8 cellular contexts compared by ENCODE assay signal in genomic region chrX:54530358-54530900, GRCh38. TPM values are rescaled to one million over a fixed set of nuclear protein-coding genes. Genes with fewer than 3 reads are reported as not detected.
DNase-seq lines count a peak whose midpoint lies in the region; ATAC-seq, FAIRE-seq and TF ChIP-seq lines count a peak whose summit lies in the region.

No MANE protein-coding gene starts in this region.

- peaks cover 35% of the 10 kb centered on the region for H3K79me2 ChIP-seq in keratinocyte (ENCODE audit: control insufficient read depth, insufficient read depth, low read length)

- H3K4me3 Mint-ChIP-seq in stimulated activated naive B cell treated with anti-CD40 and anti-IgM and Interleukin-4, amounts not matched to agents 10 μg/mL and 1 μg/mL and 100 μg/mL, for 72 hours: peak overlapping the region; percentile 93 to 94

- H3K36me3 ChIP-seq in BLaER1 treated with 17β-estradiol and CSF1 and Interleukin-3, amounts not matched to agents 10 nM and 100 nM: peaks cover 0 to 40% (median 20%) of the 10 kb centered on the region in 11 experiments; a peak in 14 of 22 replicates
- H3K36me3 ChIP-seq in adrenal gland (replicated peaks in 1 of 2): no peaks in the 10 kb centered on the region
- H3K36me3 ChIP-seq in keratinocyte (ENCODE audit: control insufficient read depth in 2 of 2, extremely low read depth in 1 of 2, insufficient read depth in 2 of 2, low read length in 2 of 2): peaks cover 0 to 1% of the 10 kb centered on the region in 2 experiments

- H3K4me1 Mint-ChIP-seq in stimulated activated naive B cell treated with anti-CD40 and anti-IgM and Interleukin-4, amounts not matched to agents 10 μg/mL and 1 μg/mL and 100 μg/mL, for 72 hours: peaks cover 17 to 37% of the 10 kb centered on the region in 2 donors

- intact Hi-C loops in adrenal gland (cut with DNase I): no loop called here

- dilution Hi-C loops in keratinocyte (cut with MboI; ENCODE audit: extremely low pct_ligation_motif_present, low sequenced_read_pairs): no loop called here

- H3K9me3 ChIP-seq in BLaER1 treated with 17β-estradiol and CSF1 and Interleukin-3, amounts not matched to agents 10 nM and 100 nM (replicated peaks in 1 of 11): peaks cover 5 to 21% (median 10%) of the 10 kb centered on the region in 11 experiments; a peak in 15 of 22 replicates
- no peaks in the 10 kb centered on the region for H3K9me3 ChIP-seq in adrenal gland (replicated peaks in 1 of 3)
- H3K9me3 ChIP-seq in keratinocyte (ENCODE audit: control insufficient read depth, low read depth, low read length): no peaks in the 10 kb centered on the region

- peak overlapping the region; percentile 85 to 97 (median 88) for H3K9ac ChIP-seq in BLaER1 treated with 17β-estradiol and CSF1 and Interleukin-3, amounts not matched to agents 10 nM and 100 nM
- peak overlapping the region; percentile 85 for H3K9ac ChIP-seq in keratinocyte (ENCODE audit: control insufficient read depth, extremely low read depth, insufficient read depth, low read length)

- peak overlapping the region; percentile 95 for H3K27ac Mint-ChIP-seq in stimulated activated naive B cell treated with anti-CD40 and anti-IgM and Interleukin-4, amounts not matched to agents 10 μg/mL and 1 μg/mL and 100 μg/mL, for 72 hours

- peak overlapping the region; percentile 74 for H2AFZ ChIP-seq in keratinocyte (ENCODE audit: control insufficient read depth, low read length)

- peak overlapping the region; percentile 47 to 96 (median 90); a peak in 21 of 22 replicates for H3K27ac ChIP-seq in BLaER1 treated with 17β-estradiol and CSF1 and Interleukin-3, amounts not matched to agents 10 nM and 100 nM
- peak overlapping the region in 2 of 5 donors; percentile 44 to 78 for H3K27ac ChIP-seq in adrenal gland
- peak overlapping the region; percentile 73 for H3K27ac ChIP-seq in keratinocyte (ENCODE audit: control insufficient read depth, insufficient read depth, low read length)

- peak; percentile 10 for DNase-seq in HK-2 (ENCODE audit: unreplicated experiment)
- DNase-seq in adrenal gland: peak in 1 of 7 donors; percentile 21
- DNase-seq in keratinocyte (ENCODE audit: low read depth, low spot score): no peak
- DNase-seq in stimulated activated naive B cell treated with anti-CD40 and anti-IgM and Interleukin-4, amounts not matched to agents 10 μg/mL and 1 μg/mL and 100 μg/mL, for 72 hours: no peak
- no peak for DNase-seq in DMS 273 treated with DMSO at 0.1 percent for 48 hours (lab: John Stamatoyannopoulos, UW)
- DNase-seq in NCI-H774 (lab: John Stamatoyannopoulos, UW): no peak

- FAIRE-seq in keratinocyte (lab: Jason Lieb, UNC): no peak

- peak overlapping the region; percentile 71 to 84 (median 78) for H3K4me3 ChIP-seq in BLaER1 treated with 17β-estradiol and CSF1 and Interleukin-3, amounts not matched to agents 10 nM and 100 nM
- H3K4me3 ChIP-seq in adrenal gland (peak overlapping the region in 3 of 4 donors; percentile 33 to 62 (median 40)), keratinocyte (ENCODE audit: control insufficient read depth in 2 of 3, extremely low read depth in 1 of 3, insufficient read depth in 2 of 3, low read depth in 1 of 3, low read length in 3 of 3) (peak overlapping the region; percentile 66 to 77 (median 74))

- peaks cover 10 to 23% of the 10 kb centered on the region in 2 donors for H3K36me3 Mint-ChIP-seq in stimulated activated naive B cell treated with anti-CD40 and anti-IgM and Interleukin-4, amounts not matched to agents 10 μg/mL and 1 μg/mL and 100 μg/mL, for 72 hours

- TF ChIP-seq CTCF in adrenal gland (IDR thresholded peaks at IDR 0.05): no peak
- no peak for TF ChIP-seq CTCF in keratinocyte (optimal IDR thresholded peaks at IDR 0.05 in 1 of 3, IDR thresholded peaks at IDR 0.05 in 1 of 3, conservative IDR thresholded peaks at IDR 0.05 in 1 of 3; ENCODE audit: extremely low read depth in 1 of 3, insufficient read depth in 2 of 3, low read length in 3 of 3)

- H3K9me1 ChIP-seq in keratinocyte (ENCODE audit: control insufficient read depth, extremely low read depth, insufficient read depth, low read length): no peaks in the 10 kb centered on the region

- TF ChIP-seq POLR2A in adrenal gland (IDR thresholded peaks at IDR 0.05): no peak

- H3K4me1 ChIP-seq in BLaER1 treated with 17β-estradiol and CSF1 and Interleukin-3, amounts not matched to agents 10 nM and 100 nM: peaks cover 16 to 23% (median 19%) of the 10 kb centered on the region in 10 experiments
- H3K4me1 ChIP-seq in adrenal gland (replicated peaks in 1 of 2) (no peaks in the 10 kb centered on the region), keratinocyte (ENCODE audit: control insufficient read depth, extremely low read depth, insufficient read depth, low read length) (peaks cover 8% of the 10 kb centered on the region)

- H3K4me2 ChIP-seq in BLaER1 treated with 17β-estradiol and CSF1 and Interleukin-3, amounts not matched to agents 10 nM and 100 nM: peak overlapping the region; percentile 68 to 88 (median 80)
- peak overlapping the region; percentile 82 for H3K4me2 ChIP-seq in keratinocyte (ENCODE audit: control insufficient read depth, extremely low read depth, insufficient read depth, low read depth, low read length)

- peak; percentile 15 for ATAC-seq in GM19397 (IDR thresholded peaks at IDR 0.05; ENCODE audit: unreplicated experiment)
- peak; percentile 10 to 27 for ATAC-seq in stimulated activated naive B cell treated with anti-CD40 and anti-IgM and Interleukin-4, amounts not matched to agents 10 μg/mL and 1 μg/mL and 100 μg/mL, for 72 hours (replicated peaks)

- peaks cover 26 to 77% (median 50%) of the 10 kb centered on the region in 11 experiments for H3K27me3 ChIP-seq in BLaER1 treated with 17β-estradiol and CSF1 and Interleukin-3, amounts not matched to agents 10 nM and 100 nM
- no peaks in the 10 kb centered on the region for H3K27me3 ChIP-seq in adrenal gland
- no peaks in the 10 kb centered on the region for H3K27me3 ChIP-seq in keratinocyte (ENCODE audit: control insufficient read depth, extremely low read depth, insufficient read depth, low read length)

- peaks cover 3 to 9% of the 10 kb centered on the region in 2 donors for H3K9me3 Mint-ChIP-seq in stimulated activated naive B cell treated with anti-CD40 and anti-IgM and Interleukin-4, amounts not matched to agents 10 μg/mL and 1 μg/mL and 100 μg/mL, for 72 hours

- 0 to 42% (median 18%) methylated on average over 13 to 21 of the region's 21 CpGs for WGBS in adrenal gland, 4 donors

- H4K20me1 ChIP-seq in BLaER1 treated with 17β-estradiol and CSF1 and Interleukin-3, amounts not matched to agents 10 nM and 100 nM: peaks cover 0 to 16% (median 10%) of the 10 kb centered on the region in 11 experiments; a peak in 15 of 22 replicates
- H4K20me1 ChIP-seq in keratinocyte (ENCODE audit: control insufficient read depth, extremely low read depth, insufficient read depth, low read length): no peaks in the 10 kb centered on the region

- no peaks in the 10 kb centered on the region for H3K27me3 Mint-ChIP-seq in stimulated activated naive B cell treated with anti-CD40 and anti-IgM and Interleukin-4, amounts not matched to agents 10 μg/mL and 1 μg/mL and 100 μg/mL, for 72 hours

RNA-seq across cellular contexts. Expression of gene GNL3L, which starts 0.4 kb away (rescaled TPM):
- 10 to 100 TPM; 15.5 to 37.5 (median 29.9) TPM for total RNA-seq in adrenal gland
- 10 to 100 TPM in 1 of 3 donors, 1 to 10 TPM in 2; 2.0 to 12.0 (median 4.5) TPM for polyA plus RNA-seq in adrenal gland
- polyA plus RNA-seq in keratinocyte: 12.1 to 27.5 TPM (median 15.7 TPM) in 3 replicates
- 7.2 TPM for polyA plus RNA-seq in keratinocyte (2011; ENCODE audit: low read depth)
- 11.8 and 13.2 TPM in 2 replicates for polyA plus RNA-seq in keratinocyte (2011; cell fraction: cytosol; rRNA removed)
- polyA plus RNA-seq in keratinocyte (2011; cell fraction: nucleus; rRNA removed): 22.9 and 23.7 TPM in 2 replicates
- polyA plus RNA-seq in keratinocyte (2012; ENCODE audit: low replicate concordance): 9.1 and 14.2 TPM in 2 replicates
- 23.8 to 42.4 TPM (median 31.0 TPM) in 3 replicates for polyA minus RNA-seq in keratinocyte
- 23.2 TPM for polyA minus RNA-seq in keratinocyte (2011; cell fraction: cytosol; rRNA and poly(A)+ RNA removed)
- 23.5 and 43.3 TPM in 2 replicates for polyA minus RNA-seq in keratinocyte (2011; cell fraction: nucleus; rRNA and poly(A)+ RNA removed)

RNA-seq across cellular contexts. Expression of gene FGD1, which starts 34.4 kb away (rescaled TPM):
- 10 to 100 TPM in 3 of 8 donors, 1 to 10 TPM in 5; 6.9 to 13.6 (median 9.5) TPM for total RNA-seq in adrenal gland
- polyA plus RNA-seq in adrenal gland (10 to 100 TPM in 1 of 3 donors, 1 to 10 TPM in 2; 4.4 to 14.2 (median 8.6) TPM), keratinocyte (2.2 to 8.8 TPM (median 2.9 TPM) in 3 replicates)
- polyA plus RNA-seq in keratinocyte (2011; ENCODE audit: low read depth): 3.0 TPM
- 3.6 and 6.3 TPM in 2 replicates for polyA plus RNA-seq in keratinocyte (2011; cell fraction: cytosol; rRNA removed)
- 7.8 and 11.2 TPM in 2 replicates for polyA plus RNA-seq in keratinocyte (2011; cell fraction: nucleus; rRNA removed)
- polyA plus RNA-seq in keratinocyte (2012; ENCODE audit: low replicate concordance): 4.9 and 9.5 TPM in 2 replicates
- 3.3 to 16.4 TPM (median 4.4 TPM) in 3 replicates for polyA minus RNA-seq in keratinocyte
- polyA minus RNA-seq in keratinocyte (2011; cell fraction: cytosol; rRNA and poly(A)+ RNA removed): 6.9 TPM
- polyA minus RNA-seq in keratinocyte (2011; cell fraction: nucleus; rRNA and poly(A)+ RNA removed): 3.6 and 5.3 TPM in 2 replicates
